Comparison of ENCODE assay signal across 14 cellular contexts in the genomic region with DNA sequence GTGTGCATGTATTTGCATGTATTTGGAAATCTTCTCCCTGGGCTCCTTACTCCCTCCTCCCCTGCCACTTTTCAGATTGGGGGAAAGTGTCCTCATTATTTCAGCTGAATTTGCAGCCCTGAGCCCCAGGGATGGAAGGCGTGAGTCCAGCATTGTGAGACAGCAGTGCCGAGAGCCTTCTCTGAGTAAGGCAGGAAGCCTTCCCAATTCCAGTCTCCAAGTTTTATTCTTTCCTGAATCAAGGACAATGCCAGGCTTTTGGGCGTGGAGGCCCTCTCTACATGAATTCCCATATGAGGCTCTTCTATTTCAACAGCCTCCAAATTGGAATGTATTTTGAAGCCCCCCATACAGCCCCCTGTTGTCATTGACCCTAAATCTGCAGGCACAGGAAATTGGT.
DNase-seq lines count a peak whose midpoint lies in the region; ATAC-seq and TF ChIP-seq lines count a peak whose summit lies in the region.
"Had no signal": no experiment of that assay in that cellular context is flagged by ENCODE, and none has a peak within 500 bp of the region (broad histone marks: within the 10 kb centered on the region; RNA-seq: fewer than 3 reads in every experiment).

No MANE protein-coding gene starts in this region.

- H3K4me3 ChIP-seq in PC-9 (no peak overlapping the region), adipocyte (ENCODE audit: low read length) (peak overlapping the region; percentile 39), psoas muscle (no peak overlapping the region), vagina (no peak overlapping the region), PC-3 (ENCODE audit: low read length) (no peak overlapping the region)
- H3K4me3 ChIP-seq: A549, GM12878, GM23248 had no signal

- TF ChIP-seq CTCF in PC-9 (conservative IDR thresholded peaks at IDR 0.05) (no peak), psoas muscle (IDR thresholded peaks at IDR 0.05) (no peak), vagina (IDR thresholded peaks at IDR 0.05) (no peak), PC-3 (conservative IDR thresholded peaks at IDR 0.05; ENCODE audit: low read depth, low read length) (no peak), foreskin keratinocyte (conservative IDR thresholded peaks at IDR 0.05) (no peak)

- peak overlapping the region; percentile 81 for H3K27ac ChIP-seq in PC-9
- H3K27ac ChIP-seq in psoas muscle: peak overlapping the region; percentile 88
- H3K27ac ChIP-seq in vagina: peak overlapping the region; percentile 60
- no peak overlapping the region for H3K27ac ChIP-seq in PC-3 (ENCODE audit: low read length)
- H3K27ac ChIP-seq in foreskin keratinocyte: no peak overlapping the region
- H3K27ac ChIP-seq: C4-2B had no signal

- CTCF ChIA-PET in PC-9 (lab: Charles Lee): no interaction called here
- CTCF ChIA-PET in PC-3 (lab: Charles Lee): no interaction called here

- DNase-seq in PC-9 (no peak), adipocyte (ENCODE audit: low read depth) (no peak), psoas muscle (no peak), vagina (ENCODE audit: extremely low spot score in 2 of 2) (no peak), PC-3 (no peak), foreskin keratinocyte (no peak)
- DNase-seq: BE2C; CD4-positive, alpha-beta memory T cell; DMS79; GM23248 had no signal

- BruUV-seq in PC-9 (replicated peaks; lab: Mats Ljungman, UMichigan) (no TSS peak), PC-3 (replicated peaks; lab: Mats Ljungman, UMichigan) (no TSS peak)

- H3K27me3 ChIP-seq in PC-9 (ENCODE audit: insufficient read depth, low read depth) (no peaks in the 10 kb centered on the region; the same call in 1 of the 2 replicates), adipocyte (replicated peaks; ENCODE audit: control insufficient read depth, insufficient read depth, low read length) (no peaks in the 10 kb centered on the region), psoas muscle (ENCODE audit: insufficient read depth in 3 of 3, low read length in 2 of 3) (no peaks in the 10 kb centered on the region), vagina (no peaks in the 10 kb centered on the region), PC-3 (ENCODE audit: low read length) (no peaks in the 10 kb centered on the region), foreskin keratinocyte (no peaks in the 10 kb centered on the region)

- H3K9me2 ChIP-seq in PC-9 (ENCODE audit: insufficient read depth) (no peaks in the 10 kb centered on the region; the same call in 1 of the 2 replicates), PC-3 (replicated peaks; ENCODE audit: low read length) (no peaks in the 10 kb centered on the region)

- H3K4me1 ChIP-seq in PC-9 (replicated peaks; ENCODE audit: insufficient read depth) (peaks cover 24% of the 10 kb centered on the region), adipocyte (ENCODE audit: control insufficient read depth, insufficient read depth, low read length) (peaks cover 24% of the 10 kb centered on the region), psoas muscle (peaks cover 28% of the 10 kb centered on the region), vagina (peaks cover 17% of the 10 kb centered on the region), PC-3 (ENCODE audit: insufficient read depth, low read length) (peaks cover 8% of the 10 kb centered on the region; the same call in 1 of the 2 replicates), foreskin keratinocyte (peaks cover 3% of the 10 kb centered on the region)
- H3K4me1 ChIP-seq: BE2C had no signal

- H3F3A ChIP-seq in PC-9 (ENCODE audit: insufficient read depth, low read depth) (peaks cover 17% of the 10 kb centered on the region), PC-3 (ENCODE audit: low read length, unreplicated experiment) (no peaks in the 10 kb centered on the region)

- TF ChIP-seq POLR2A in vagina (IDR thresholded peaks at IDR 0.05): no peak

- H4K20me1 ChIP-seq in PC-9 (ENCODE audit: insufficient read depth): no peaks in the 10 kb centered on the region
- H4K20me1 ChIP-seq in PC-3 (ENCODE audit: low read length): no peaks in the 10 kb centered on the region

- H3K9ac ChIP-seq in adipocyte (ENCODE audit: low read length) (peak overlapping the region; percentile 71), PC-3 (ENCODE audit: low read length) (no peak overlapping the region)
- H3K9ac ChIP-seq: GM23248 had no signal

- 69 to 84% (median 72%) methylated on average over 3 of the region's 3 CpGs for WGBS in psoas muscle, 3 donors

- POLR2A ChIA-PET in PC-9 (lab: Charles Lee; ENCODE audit: unreplicated experiment) (no interaction called here), PC-3 (lab: Charles Lee; ENCODE audit: unreplicated experiment) (no interaction called here)

- H3K9me3 ChIP-seq in PC-9 (ENCODE audit: insufficient read depth, low read depth) (no peaks in the 10 kb centered on the region), adipocyte (ENCODE audit: control insufficient read depth, low read length) (peaks cover 8% of the 10 kb centered on the region), psoas muscle (no peaks in the 10 kb centered on the region), vagina (no peaks in the 10 kb centered on the region), PC-3 (ENCODE audit: low read length) (no peaks in the 10 kb centered on the region)
- H3K9me3 ChIP-seq: A549, BE2C had no signal

- no peak overlapping the region; the same call in 1 of the 2 replicates for H3K4me2 ChIP-seq in PC-9
- H3K4me2 ChIP-seq in PC-3 (ENCODE audit: low read length): no peak overlapping the region

- no peak overlapping the region for H2AFZ ChIP-seq in PC-9
- no peak overlapping the region for H2AFZ ChIP-seq in PC-3 (ENCODE audit: low read length)
- H2AFZ ChIP-seq: GM23248 had no signal

- H3K79me2 ChIP-seq in PC-9 (ENCODE audit: low read depth) (no peaks in the 10 kb centered on the region), PC-3 (ENCODE audit: low read length) (no peaks in the 10 kb centered on the region)

- no peak for ATAC-seq in psoas muscle
- no peak for ATAC-seq in PC-3
- no peak for ATAC-seq in foreskin keratinocyte
- ATAC-seq: GM12878, HCT116 had no signal

- H3K36me3 ChIP-seq in PC-9 (ENCODE audit: low read depth) (no peaks in the 10 kb centered on the region), adipocyte (ENCODE audit: control insufficient read depth, insufficient read depth, low read length, severe bottlenecking) (no peaks in the 10 kb centered on the region), psoas muscle (ENCODE audit: insufficient read depth in 1 of 2, low read depth in 1 of 2) (no peaks in the 10 kb centered on the region), vagina (no peaks in the 10 kb centered on the region), PC-3 (ENCODE audit: low read depth, low read length) (no peaks in the 10 kb centered on the region)
- H3K36me3 ChIP-seq: BE2C had no signal

- intact Hi-C loops in PC-9 (cut with micrococcal nuclease; ENCODE audit: unreplicated experiment) (no loop called here), psoas muscle (cut with DNase I) (loop anchor here in 1 of 2 donors (5.0 kb wide), 2 partner anchors 89 to 161 kb away; no protein-coding TSS in a partner anchor), vagina (cut with DNase I) (loop anchor here (10.0 kb wide), 1 partner anchor 158 kb away; no protein-coding TSS in a partner anchor), PC-3 (cut with micrococcal nuclease) (no loop called here)

Comparison
In these comparisons a context has a peak if more than half of its experiments do, and no peak if none do; other contexts are left out.
1. H3K27ac ChIP-seq: peak in PC-9 (single experiment), psoas muscle (single experiment) and vagina (single experiment); none in PC-3 (single experiment) and foreskin keratinocyte (single experiment).